Comparison of ENCODE assay signal across 9 cellular contexts in the genomic region with DNA sequence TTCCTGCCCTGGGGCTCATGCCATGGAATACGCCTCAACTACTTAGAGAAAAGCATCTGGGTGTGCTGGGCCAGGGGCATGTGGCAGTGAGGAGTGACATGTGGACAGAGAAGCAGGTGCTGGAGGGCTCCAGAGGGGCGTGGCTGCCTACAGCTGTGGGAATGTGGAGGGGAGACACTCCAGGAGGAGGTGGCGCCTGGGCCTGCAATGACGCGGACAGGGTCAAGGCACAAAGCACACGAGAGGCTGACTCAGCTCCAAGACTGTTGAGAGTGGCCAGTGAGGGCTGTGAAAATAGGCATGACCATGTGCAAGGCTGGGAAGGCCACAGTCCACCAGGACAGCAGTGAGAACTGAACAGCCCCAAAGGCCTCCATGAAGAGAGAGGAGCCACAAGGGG. TPM values are rescaled to one million over a fixed set of nuclear protein-coding genes. Genes with fewer than 3 reads are reported as not detected.
A peak's percentile ranks its signal among the peaks of the same experiment; 100 is the strongest.
DNase-seq lines count a peak whose midpoint lies in the region; ATAC-seq and TF ChIP-seq lines count a peak whose summit lies in the region.
"Had no signal": no experiment of that assay in that cellular context is flagged by ENCODE, and none has a peak within 500 bp of the region (broad histone marks: within the 10 kb centered on the region; RNA-seq: fewer than 3 reads in every experiment).

No MANE protein-coding gene starts in this region.

- H3K27ac ChIP-seq in Peyer's patch, result peak overlapping the region; percentile 57 to 83 (median 64)

- TF ChIP-seq CTCF in Peyer's patch (IDR thresholded peaks at IDR 0.05) (no peak), fibroblast of mammary gland (conservative IDR thresholded peaks at IDR 0.05; ENCODE audit: control insufficient read depth, insufficient read depth, low read depth, low read length) (no peak), retinal pigment epithelial cell (conservative IDR thresholded peaks at IDR 0.05; ENCODE audit: low read depth, low read length) (no peak)

- H3K9me3 ChIP-seq in Peyer's patch, result no peaks in the 10 kb centered on the region

- peaks cover 0 to 55% (median 0%) of the 10 kb centered on the region in 3 donors for H3K36me3 ChIP-seq in Peyer's patch
- peaks cover 36% of the 10 kb centered on the region for H3K36me3 ChIP-seq in H7 (replicated peaks; ENCODE audit: control insufficient read depth, insufficient read depth, low read length)

- no peak overlapping the region for H3K4me3 ChIP-seq in Peyer's patch
- no peak overlapping the region for H3K4me3 ChIP-seq in fibroblast of mammary gland (ENCODE audit: control insufficient read depth, low read depth, low read length)
- H3K4me3 ChIP-seq in retinal pigment epithelial cell (ENCODE audit: low read length), result no peak overlapping the region
- H3K4me3 ChIP-seq in H7 (ENCODE audit: insufficient read depth, low read depth, low read length), result no peak overlapping the region

- DNase-seq in EH (ENCODE audit: low read depth) (peak; percentile 69), Peyer's patch (peak in 2 of 3 donors; percentile 56 to 57), fibroblast of mammary gland (ENCODE audit: low read depth) (peak; percentile 71), retinal pigment epithelial cell (ENCODE audit: low read depth) (peak; percentile 86), H7 (no peak)
- DNase-seq: NCI-H2081 had no signal

- H3K4me1 ChIP-seq in Peyer's patch, result peaks cover 23 to 53% (median 47%) of the 10 kb centered on the region in 4 donors

- TF ChIP-seq POLR2A in Peyer's patch (IDR thresholded peaks at IDR 0.05), result no peak

- ATAC-seq in GM18861 (IDR thresholded peaks at IDR 0.05; ENCODE audit: unreplicated experiment) (no peak), esophagus mucosa (no peak), HG02970 (IDR thresholded peaks at IDR 0.05; ENCODE audit: low FRiP score, unreplicated experiment) (no peak)

- H3K27me3 ChIP-seq in Peyer's patch, result no peaks in the 10 kb centered on the region
- H3K27me3 ChIP-seq in H7 (ENCODE audit: control insufficient read depth, insufficient read depth, low read length), result no peaks in the 10 kb centered on the region

RNA-seq across cellular contexts. Expression of a gene that starts 48.5 kb away (rescaled TPM):
- total RNA-seq in Peyer's patch (10 to 100 TPM in 1 of 4 donors, 1 to 10 TPM in 3; 2.4 to 12.4 (median 5.7) TPM), esophagus mucosa (0.28 TPM)
- 32.3 and 35.2 TPM in 2 replicates for total RNA-seq in H7 (2014; rRNA removed; shearing (Covaris generic))

RNA-seq across cellular contexts. Expression of a gene that starts 50.5 kb away (rescaled TPM):
- total RNA-seq in Peyer's patch, result 10 to 100 TPM; 41.7 to 90.0 (median 59.2) TPM
- total RNA-seq in H7 (2014; rRNA removed; shearing (Covaris generic)), result 40.0 and 40.9 TPM in 2 replicates
- 50.2 TPM for total RNA-seq in esophagus mucosa

RNA-seq across cellular contexts. Expression of a gene that starts 53.4 kb away (rescaled TPM):
- 100 to 1,000 TPM; 111 to 304 (median 229) TPM for total RNA-seq in Peyer's patch
- total RNA-seq in H7 (2014; rRNA removed; shearing (Covaris generic)), result 51.6 and 65.4 TPM in 2 replicates
- total RNA-seq in esophagus mucosa, result 117 TPM
